Comparison of ENCODE assay signal across 10 cellular contexts in genomic region chr2:233250568-233250967, GRCh38. TPM values are rescaled to one million over a fixed set of nuclear protein-coding genes. Genes with fewer than 3 reads are reported as not detected.
A peak's percentile ranks its signal among the peaks of the same experiment; 100 is the strongest.
DNase-seq lines count a peak whose midpoint lies in the region; ATAC-seq and TF ChIP-seq lines count a peak whose summit lies in the region.
"Had no signal": no experiment of that assay in that cellular context is flagged by ENCODE, and none has a peak within 500 bp of the region (broad histone marks: within the 10 kb centered on the region; RNA-seq: fewer than 3 reads in every experiment).

No MANE protein-coding gene starts in this region.

- H3K9me3 Mint-ChIP-seq in T-helper 2 cell treated with Interferon-gamma antibody and Interleukin-4, amounts not matched to agents 5 μg/mL and 100 μg/mL, for 36 hours: no peaks in the 10 kb centered on the region
- no peaks in the 10 kb centered on the region for H3K9me3 Mint-ChIP-seq in dendritic cell treated with granulocyte-macrophage colony-stimulating factor and Interleukin-4, amounts not matched to agents 40 ng/mL and 50 ng/mL, for 4 days
- no peaks in the 10 kb centered on the region for H3K9me3 Mint-ChIP-seq in osteocyte (ENCODE audit: unreplicated experiment)

- H3K4me1 ChIP-seq in OCI-LY3 (ENCODE audit: low read length): peaks cover 12% of the 10 kb centered on the region

- H3K27me3 ChIP-seq in OCI-LY3 (ENCODE audit: low read depth, low read length): no peaks in the 10 kb centered on the region
- H3K27me3 ChIP-seq: adrenal gland had no signal

- no peak overlapping the region for H3K27ac ChIP-seq in OCI-LY3 (ENCODE audit: low read length)

- H3K36me3 ChIP-seq in OCI-LY3 (replicated peaks; ENCODE audit: low read depth, low read length): no peaks in the 10 kb centered on the region
- H3K36me3 ChIP-seq: adrenal gland had no signal

- no peak for TF ChIP-seq CTCF in OCI-LY3 (IDR thresholded peaks at IDR 0.05; ENCODE audit: low read depth, low read length)
- TF ChIP-seq CTCF in osteocyte (IDR thresholded peaks at IDR 0.05): no peak

- no peaks in the 10 kb centered on the region for H3K27me3 Mint-ChIP-seq in T-helper 2 cell treated with Interferon-gamma antibody and Interleukin-4, amounts not matched to agents 5 μg/mL and 100 μg/mL, for 36 hours (ENCODE audit: low read depth)
- H3K27me3 Mint-ChIP-seq in dendritic cell treated with granulocyte-macrophage colony-stimulating factor and Interleukin-4, amounts not matched to agents 40 ng/mL and 50 ng/mL, for 4 days: no peaks in the 10 kb centered on the region
- no peaks in the 10 kb centered on the region for H3K27me3 Mint-ChIP-seq in osteocyte (ENCODE audit: unreplicated experiment)

- H4K20me1 ChIP-seq in OCI-LY3 (ENCODE audit: insufficient read depth, low read length): no peaks in the 10 kb centered on the region

- H2AFZ ChIP-seq in OCI-LY3 (ENCODE audit: low read depth, low read length): peak overlapping the region; percentile 97

- peak overlapping the region; percentile 99 for H3K27ac Mint-ChIP-seq in T-helper 2 cell treated with Interferon-gamma antibody and Interleukin-4, amounts not matched to agents 5 μg/mL and 100 μg/mL, for 36 hours
- H3K27ac Mint-ChIP-seq in dendritic cell treated with granulocyte-macrophage colony-stimulating factor and Interleukin-4, amounts not matched to agents 40 ng/mL and 50 ng/mL, for 4 days: peak overlapping the region; percentile 91
- peak overlapping the region; percentile 80 for H3K27ac Mint-ChIP-seq in osteocyte (ENCODE audit: unreplicated experiment)

- H3K4me2 ChIP-seq in OCI-LY3 (ENCODE audit: low read length): no peak overlapping the region

- intact Hi-C loops in dendritic cell treated with granulocyte-macrophage colony-stimulating factor and Interleukin-4, amounts not matched to agents 40 ng/mL and 50 ng/mL, for 4 days (cut with micrococcal nuclease): loop anchor here (2.0 to 5.0 kb wide), 4 partner anchors 48 to 398 kb away; partner anchors contain the start of gene INPP5D

- DNase-seq in T-helper 2 cell treated with Interferon-gamma antibody and Interleukin-4, amounts not matched to agents 5 μg/mL and 100 μg/mL, for 36 hours (ENCODE audit: low spot score): no peak
- DNase-seq in T-helper 2 cell (no peak), osteocyte (ENCODE audit: extremely low spot score, unreplicated experiment) (no peak), GM19238 (ENCODE audit: insufficient read length, low spot score) (no peak), putamen (ENCODE audit: low spot score) (no peak)

- H3K4me1 Mint-ChIP-seq in T-helper 2 cell treated with Interferon-gamma antibody and Interleukin-4, amounts not matched to agents 5 μg/mL and 100 μg/mL, for 36 hours (ENCODE audit: low read depth): peaks cover 62% of the 10 kb centered on the region
- peaks cover 64% of the 10 kb centered on the region for H3K4me1 Mint-ChIP-seq in dendritic cell treated with granulocyte-macrophage colony-stimulating factor and Interleukin-4, amounts not matched to agents 40 ng/mL and 50 ng/mL, for 4 days (ENCODE audit: low read depth)
- peaks cover 19% of the 10 kb centered on the region for H3K4me1 Mint-ChIP-seq in osteocyte (ENCODE audit: unreplicated experiment)

- H3K79me2 ChIP-seq in OCI-LY3 (ENCODE audit: low read length): peaks cover 41% of the 10 kb centered on the region

- no peak overlapping the region for H3K9ac ChIP-seq in OCI-LY3 (ENCODE audit: low read length)

- peaks cover 4% of the 10 kb centered on the region; the same call in 1 of the 2 replicates for H3K9me3 ChIP-seq in OCI-LY3 (ENCODE audit: insufficient read depth, low read length)
- H3K9me3 ChIP-seq: adrenal gland had no signal

- ATAC-seq in HG02642 (IDR thresholded peaks at IDR 0.05; ENCODE audit: poor library complexity, unreplicated experiment): no peak

- H3K36me3 Mint-ChIP-seq in T-helper 2 cell treated with Interferon-gamma antibody and Interleukin-4, amounts not matched to agents 5 μg/mL and 100 μg/mL, for 36 hours (ENCODE audit: low read depth): peaks cover 33% of the 10 kb centered on the region
- H3K36me3 Mint-ChIP-seq in dendritic cell treated with granulocyte-macrophage colony-stimulating factor and Interleukin-4, amounts not matched to agents 40 ng/mL and 50 ng/mL, for 4 days (ENCODE audit: low read depth): peaks cover 25% of the 10 kb centered on the region
- no peaks in the 10 kb centered on the region for H3K36me3 Mint-ChIP-seq in osteocyte (ENCODE audit: unreplicated experiment)

- no peak overlapping the region for H3K4me3 ChIP-seq in OCI-LY3 (ENCODE audit: low read length)

- H3K4me3 Mint-ChIP-seq in T-helper 2 cell treated with Interferon-gamma antibody and Interleukin-4, amounts not matched to agents 5 μg/mL and 100 μg/mL, for 36 hours: peak overlapping the region; percentile 92
- peak overlapping the region; percentile 26 for H3K4me3 Mint-ChIP-seq in dendritic cell treated with granulocyte-macrophage colony-stimulating factor and Interleukin-4, amounts not matched to agents 40 ng/mL and 50 ng/mL, for 4 days
- peak overlapping the region; percentile 10 for H3K4me3 Mint-ChIP-seq in osteocyte (ENCODE audit: unreplicated experiment)

RNA-seq across cellular contexts. Expression of gene ATG16L1, which starts 0.9 kb away (rescaled TPM):
- 20.9 and 23.4 TPM in 2 replicates for total RNA-seq in osteocyte

RNA-seq across cellular contexts. Expression of gene SAG, which starts 57.0 kb away (rescaled TPM):
- not detected in 2 replicates for total RNA-seq in osteocyte
- total RNA-seq: A172, adrenal gland had no signal

Comparison
In these comparisons a context has a peak if more than half of its experiments do, and no peak if none do; other contexts are left out.
1. H3K4me3 Mint-ChIP-seq: peak in every context shown above with its lines; median percentile 92 in T-helper 2 cell treated with Interferon-gamma antibody and Interleukin-4, amounts not matched to agents 5 μg/mL and 100 μg/mL, for 36 hours; 26 in dendritic cell treated with granulocyte-macrophage colony-stimulating factor and Interleukin-4, amounts not matched to agents 40 ng/mL and 50 ng/mL, for 4 days; 10 in osteocyte.